11 cellular contexts compared by ENCODE assay signal in the genomic region with DNA sequence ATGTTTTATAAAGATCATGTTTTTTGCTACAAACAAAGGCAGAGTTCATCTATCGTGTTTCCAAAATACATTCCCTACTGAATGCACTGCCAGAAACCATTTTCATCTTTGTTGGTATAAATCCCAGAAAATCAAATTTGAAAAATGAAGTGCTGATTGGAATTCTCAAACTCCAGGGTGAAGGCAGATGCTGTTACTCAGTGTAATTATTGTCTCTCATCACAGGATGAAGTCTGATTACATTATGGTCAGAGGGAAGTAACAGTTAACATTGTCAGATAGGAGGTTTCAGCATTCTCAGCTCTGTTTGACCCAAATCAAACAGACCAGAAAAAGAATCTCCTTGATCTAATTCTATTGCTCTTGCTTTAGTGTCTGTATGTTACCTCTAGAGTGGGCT.
DNase-seq lines count a peak whose midpoint lies in the region; ATAC-seq and TF ChIP-seq lines count a peak whose summit lies in the region.
"Had no signal": no experiment of that assay in that cellular context is flagged by ENCODE, and none has a peak within 500 bp of the region (broad histone marks: within the 10 kb centered on the region; RNA-seq: fewer than 3 reads in every experiment).

No MANE protein-coding gene starts in this region.

- 25% methylated on average over 1 of the region's 1 CpG for WGBS in esophagus muscularis mucosa

- peak overlapping the region; percentile 60 to 79 (median 66) for H3K27ac ChIP-seq in esophagus muscularis mucosa (replicated peaks in 1 of 4)
- H3K27ac ChIP-seq in left lung = peak overlapping the region in 1 of 2 donors; percentile 18
- peak overlapping the region; percentile 21 for H3K27ac ChIP-seq in subcutaneous abdominal adipose tissue (ENCODE audit: low read depth, low read length)
- H3K27ac ChIP-seq in vagina = no peak overlapping the region
- H3K27ac ChIP-seq: C4-2B had no signal

- no peak for DNase-seq in esophagus muscularis mucosa (ENCODE audit: extremely low spot score)
- DNase-seq in left lung = no peak
- no peak for DNase-seq in vagina (ENCODE audit: extremely low spot score in 2 of 2)
- no peak for DNase-seq in NCI-H82 treated with DMSO at 0.1 percent for 48 hours (lab: John Stamatoyannopoulos, UW; ENCODE audit: unreplicated experiment)
- no peak for DNase-seq in stimulated activated CD4-positive, alpha-beta T cell treated with anti-CD3 and anti-CD28 coated beads, Interleukin-2, amount 100 ng/mL, for 24 hours
- DNase-seq: ACHN; Caco-2; CD4-positive, alpha-beta T cell; H9 had no signal

- no peak for TF ChIP-seq EP300 in esophagus muscularis mucosa (IDR thresholded peaks at IDR 0.05)

- TF ChIP-seq CTCF in esophagus muscularis mucosa (IDR thresholded peaks at IDR 0.05) = no peak
- TF ChIP-seq CTCF in left lung (IDR thresholded peaks at IDR 0.05) = no peak
- no peak for TF ChIP-seq CTCF in vagina (IDR thresholded peaks at IDR 0.05)

- no peak for TF ChIP-seq POLR2A in esophagus muscularis mucosa (IDR thresholded peaks at IDR 0.05; ENCODE audit: low read depth)
- no peak for TF ChIP-seq POLR2A in vagina (IDR thresholded peaks at IDR 0.05)

- H3K9ac ChIP-seq in subcutaneous abdominal adipose tissue (ENCODE audit: low read length in 5 of 5) = peak overlapping the region in 1 of 5 donors; percentile 32

- intact Hi-C loops in esophagus muscularis mucosa (cut with DNase I) (no loop called here), left lung (cut with DNase I) (no loop called here), vagina (cut with DNase I) (no loop called here)

- no peak overlapping the region for H3K4me3 ChIP-seq in esophagus muscularis mucosa
- H3K4me3 ChIP-seq in left lung = no peak overlapping the region
- H3K4me3 ChIP-seq in subcutaneous abdominal adipose tissue (ENCODE audit: low read depth in 1 of 5, low read length in 5 of 5) = no peak overlapping the region
- no peak overlapping the region for H3K4me3 ChIP-seq in vagina

- H3K9me3 ChIP-seq in esophagus muscularis mucosa (no peaks in the 10 kb centered on the region), left lung (no peaks in the 10 kb centered on the region), subcutaneous abdominal adipose tissue (ENCODE audit: control insufficient read depth in 5 of 5, low read length in 5 of 5) (no peaks in the 10 kb centered on the region), vagina (no peaks in the 10 kb centered on the region)
- H3K9me3 ChIP-seq: Caco-2 had no signal

- ATAC-seq in left lung = peak; percentile 37

- H3K36me3 ChIP-seq in esophagus muscularis mucosa = no peaks in the 10 kb centered on the region
- H3K36me3 ChIP-seq in left lung = no peaks in the 10 kb centered on the region
- H3K36me3 ChIP-seq in subcutaneous abdominal adipose tissue (ENCODE audit: control insufficient read depth in 5 of 5, insufficient read depth in 5 of 5, low read length in 5 of 5) = no peaks in the 10 kb centered on the region
- H3K36me3 ChIP-seq in vagina = no peaks in the 10 kb centered on the region

- H3K27me3 ChIP-seq in esophagus muscularis mucosa (no peaks in the 10 kb centered on the region), left lung (no peaks in the 10 kb centered on the region), subcutaneous abdominal adipose tissue (ENCODE audit: control insufficient read depth in 5 of 5, insufficient read depth in 4 of 5, low read length in 5 of 5) (no peaks in the 10 kb centered on the region), vagina (no peaks in the 10 kb centered on the region)

- H3K4me1 ChIP-seq in esophagus muscularis mucosa (peaks cover 0 to 72% (median 57%) of the 10 kb centered on the region in 4 donors), left lung (peaks cover 0 to 4% of the 10 kb centered on the region in 2 donors), subcutaneous abdominal adipose tissue (ENCODE audit: control insufficient read depth in 5 of 5, insufficient read depth in 5 of 5, low read length in 5 of 5) (peaks cover 0 to 10% (median 6%) of the 10 kb centered on the region in 5 donors), vagina (no peaks in the 10 kb centered on the region)
- H3K4me1 ChIP-seq: Caco-2 had no signal
